ENCODE assay signal across 1 cellular context in the genomic region with DNA sequence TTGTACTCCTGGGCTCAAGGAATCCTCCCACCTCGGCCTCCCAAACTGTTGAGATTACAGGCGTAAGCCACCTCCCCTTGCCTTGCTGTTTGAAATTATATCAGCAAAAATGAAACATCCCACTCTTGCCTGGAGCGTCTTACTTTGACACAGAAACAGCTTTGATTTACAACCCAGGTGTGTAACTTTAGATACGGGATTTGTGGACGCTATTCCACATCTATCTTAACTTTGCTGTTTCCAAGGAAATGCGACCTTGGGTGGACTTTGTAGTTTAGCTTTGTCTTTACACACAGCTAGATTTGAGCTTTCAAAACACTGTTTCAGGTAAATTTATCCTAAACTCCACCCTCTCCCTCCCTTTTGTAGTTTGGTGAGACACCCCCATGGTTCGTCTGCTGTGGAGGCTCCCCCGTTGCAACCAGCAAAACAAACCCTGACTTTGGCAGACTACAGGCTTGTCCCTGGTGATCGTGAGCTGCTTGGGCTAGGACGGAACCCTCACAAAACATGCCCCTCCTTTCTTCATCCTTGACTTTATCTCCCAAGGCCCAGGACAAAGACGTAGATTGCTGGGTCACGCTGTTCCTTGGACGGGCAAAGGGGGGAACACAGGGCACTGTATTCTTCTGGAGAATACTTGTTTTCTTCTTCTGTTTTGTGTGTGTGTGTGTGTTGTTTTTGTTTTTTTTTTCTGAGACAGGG.
TF ChIP-seq lines count a peak whose summit lies in the region.

No MANE protein-coding gene starts in this region.

TF ChIP-seq in K562, 482 proteins besides CTCF, POLR2A, EP300 and RAD21 (continued from another document and continues in another):
- TF ChIP-seq PRDM10 (IDR thresholded peaks at IDR 0.05; ENCODE audit: partially characterized antibody) (peak; percentile 23), MBD2 (IDR thresholded peaks at IDR 0.05; ENCODE audit: borderline replicate concordance, low read depth) (no peak), SMARCC2 (IDR thresholded peaks at IDR 0.05; ENCODE audit: low read depth) (no peak), ZBTB7A (IDR thresholded peaks at IDR 0.05; ENCODE audit: borderline replicate concordance, control insufficient read depth, low read depth, low read length) (no peak), STAG1 (CRISPR knock-in tag; IDR thresholded peaks at IDR 0.05; ENCODE audit: borderline replicate concordance) (no peak), RBM14 (IDR thresholded peaks at IDR 0.05; ENCODE audit: borderline replicate concordance, insufficient read depth, low read depth, low read length) (no peak), SIX5 (IDR thresholded peaks at IDR 0.05; ENCODE audit: borderline replicate concordance in 1 of 2, insufficient read depth in 1 of 2, low read depth in 1 of 2, low read length in 2 of 2) (no peak), ZNF512 (tag; IDR thresholded peaks at IDR 0.05) (no peak), RBM15 (IDR thresholded peaks at IDR 0.05; ENCODE audit: insufficient read depth, low read length) (no peak), TARDBP (IDR thresholded peaks at IDR 0.05) (no peak), C11orf30 (IDR thresholded peaks at IDR 0.05; ENCODE audit: low read depth) (peak; percentile 47), NRF1 (conservative IDR thresholded peaks at IDR 0.05 in 1 of 2, IDR thresholded peaks at IDR 0.05 in 1 of 2) (no peak), ERF (CRISPR knock-in tag; IDR thresholded peaks at IDR 0.05) (no peak), FOXK2 (conservative IDR thresholded peaks at IDR 0.05 in 1 of 2, IDR thresholded peaks at IDR 0.05 in 1 of 2; ENCODE audit: low read depth in 2 of 2) (0 out of 4 replicates have a peak, but pooled peaks of 1 of the 2 experiments have one; percentile 18), RBM34 (IDR thresholded peaks at IDR 0.05; ENCODE audit: borderline replicate concordance, insufficient read depth, low read length) (no peak), IRF2 (CRISPR knock-in tag; IDR thresholded peaks at IDR 0.05) (no peak), PCBP2 (IDR thresholded peaks at IDR 0.05; ENCODE audit: low read depth, low read length, poor library complexity, severe bottlenecking) (no peak), PRPF4 (IDR thresholded peaks at IDR 0.05; ENCODE audit: insufficient read depth, low read depth, low read length, poor library complexity, severe bottlenecking) (no peak), HNRNPH1 (optimal IDR thresholded peaks at IDR 0.05; ENCODE audit: low read depth, low read length) (no peak), MED1 (CRISPR knock-in tag; IDR thresholded peaks at IDR 0.05; ENCODE audit: borderline replicate concordance) (no peak), FOXA3 (CRISPR knock-in tag; conservative IDR thresholded peaks at IDR 0.05 in 1 of 2, IDR thresholded peaks at IDR 0.05 in 1 of 2) (no peak), ZNF324 (CRISPR knock-in tag; IDR thresholded peaks at IDR 0.05) (no peak), ZNF507 (tag; conservative IDR thresholded peaks at IDR 0.05) (no peak), EZH2 (IDR thresholded peaks at IDR 0.05; ENCODE audit: borderline replicate concordance, low read depth, low read length) (no peak), DACH1 (IDR thresholded peaks at IDR 0.05; ENCODE audit: partially characterized antibody) (no peak), ZNF280B (CRISPR knock-in tag; IDR thresholded peaks at IDR 0.05) (no peak), DPF2 (IDR thresholded peaks at IDR 0.05) (0 out of 2 replicates have a peak, but pooled peaks have one; percentile 39), PTTG1 (tag; IDR thresholded peaks at IDR 0.05; ENCODE audit: low read depth) (no peak), TAF1 (IDR thresholded peaks at IDR 0.05; ENCODE audit: control insufficient read depth, extremely low read depth, insufficient read depth, low read length, severe bottlenecking) (no peak), PBX2 (CRISPR knock-in tag; IDR thresholded peaks at IDR 0.05; ENCODE audit: low read depth) (no peak), PBX2 (tag; conservative IDR thresholded peaks at IDR 0.05; ENCODE audit: low read depth) (0 out of 2 replicates have a peak, but pooled peaks have one; percentile 31), CXXC5 (CRISPR knock-in tag; IDR thresholded peaks at IDR 0.05) (0 out of 2 replicates have a peak, but pooled peaks have one; percentile 29), NCOR1 (IDR thresholded peaks at IDR 0.05) (no peak), PPARD (CRISPR knock-in tag; IDR thresholded peaks at IDR 0.05) (no peak), HIVEP1 (CRISPR knock-in tag; IDR thresholded peaks at IDR 0.05) (no peak), SIN3B (IDR thresholded peaks at IDR 0.05; ENCODE audit: low read depth) (no peak), HMGXB4 (CRISPR knock-in tag; IDR thresholded peaks at IDR 0.05) (no peak), TAL1 (IDR thresholded peaks at IDR 0.05) (no peak)
- TF ChIP-seq, protein P1, sequence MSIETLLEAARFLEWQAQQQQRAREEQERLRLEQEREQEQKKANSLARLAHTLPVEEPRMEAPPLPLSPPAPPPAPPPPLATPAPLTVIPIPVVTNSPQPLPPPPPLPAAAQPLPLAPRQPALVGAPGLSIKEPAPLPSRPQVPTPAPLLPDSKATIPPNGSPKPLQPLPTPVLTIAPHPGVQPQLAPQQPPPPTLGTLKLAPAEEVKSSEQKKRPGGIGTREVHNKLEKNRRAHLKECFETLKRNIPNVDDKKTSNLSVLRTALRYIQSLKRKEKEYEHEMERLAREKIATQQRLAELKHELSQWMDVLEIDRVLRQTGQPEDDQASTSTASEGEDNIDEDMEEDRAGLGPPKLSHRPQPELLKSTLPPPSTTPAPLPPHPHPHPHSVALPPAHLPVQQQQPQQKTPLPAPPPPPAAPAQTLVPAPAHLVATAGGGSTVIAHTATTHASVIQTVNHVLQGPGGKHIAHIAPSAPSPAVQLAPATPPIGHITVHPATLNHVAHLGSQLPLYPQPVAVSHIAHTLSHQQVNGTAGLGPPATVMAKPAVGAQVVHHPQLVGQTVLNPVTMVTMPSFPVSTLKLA (conservative IDR thresholded peaks at IDR 0.05): no peak
- TF ChIP-seq, protein P2, sequence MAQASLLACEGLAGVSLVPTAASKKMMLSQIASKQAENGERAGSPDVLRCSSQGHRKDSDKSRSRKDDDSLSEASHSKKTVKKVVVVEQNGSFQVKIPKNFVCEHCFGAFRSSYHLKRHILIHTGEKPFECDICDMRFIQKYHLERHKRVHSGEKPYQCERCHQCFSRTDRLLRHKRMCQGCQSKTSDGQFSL (CRISPR knock-in tag; IDR thresholded peaks at IDR 0.05): no peak
- TF ChIP-seq, protein P2 (tag; IDR thresholded peaks at IDR 0.05): no peak
- TF ChIP-seq, protein P3, sequence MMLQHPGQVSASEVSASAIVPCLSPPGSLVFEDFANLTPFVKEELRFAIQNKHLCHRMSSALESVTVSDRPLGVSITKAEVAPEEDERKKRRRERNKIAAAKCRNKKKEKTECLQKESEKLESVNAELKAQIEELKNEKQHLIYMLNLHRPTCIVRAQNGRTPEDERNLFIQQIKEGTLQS (IDR thresholded peaks at IDR 0.05): no peak
- TF ChIP-seq, protein P3 (CRISPR knock-in tag; conservative IDR thresholded peaks at IDR 0.05): no peak
- TF ChIP-seq, protein P4, sequence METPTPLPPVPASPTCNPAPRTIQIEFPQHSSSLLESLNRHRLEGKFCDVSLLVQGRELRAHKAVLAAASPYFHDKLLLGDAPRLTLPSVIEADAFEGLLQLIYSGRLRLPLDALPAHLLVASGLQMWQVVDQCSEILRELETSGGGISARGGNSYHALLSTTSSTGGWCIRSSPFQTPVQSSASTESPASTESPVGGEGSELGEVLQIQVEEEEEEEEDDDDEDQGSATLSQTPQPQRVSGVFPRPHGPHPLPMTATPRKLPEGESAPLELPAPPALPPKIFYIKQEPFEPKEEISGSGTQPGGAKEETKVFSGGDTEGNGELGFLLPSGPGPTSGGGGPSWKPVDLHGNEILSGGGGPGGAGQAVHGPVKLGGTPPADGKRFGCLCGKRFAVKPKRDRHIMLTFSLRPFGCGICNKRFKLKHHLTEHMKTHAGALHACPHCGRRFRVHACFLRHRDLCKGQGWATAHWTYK (CRISPR knock-in tag; IDR thresholded peaks at IDR 0.05): no peak
